In the genomic region with DNA sequence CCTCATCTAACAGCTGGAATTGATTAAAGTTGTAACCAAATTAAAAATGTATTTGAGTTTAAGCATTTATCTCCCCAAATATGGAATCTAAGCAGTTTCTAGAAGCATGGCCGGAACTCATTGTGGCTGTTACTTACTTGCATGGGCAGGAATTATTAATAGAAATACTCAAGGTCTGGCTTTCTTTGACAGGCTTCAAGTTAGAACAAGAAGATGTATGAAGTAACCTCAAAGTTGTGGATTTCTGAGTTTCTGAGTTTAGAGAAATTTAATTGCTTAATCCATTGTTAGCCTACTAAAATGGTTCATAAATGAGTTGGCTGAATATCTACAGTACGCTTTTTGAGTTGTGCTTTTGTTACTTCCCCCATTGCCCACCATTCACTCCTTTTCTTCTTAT, we compare ENCODE assay signal across 19 cellular contexts. TPM values are rescaled to one million over a fixed set of nuclear protein-coding genes. Genes with fewer than 3 reads are reported as not detected.
DNase-seq lines count a peak whose midpoint lies in the region; FAIRE-seq and TF ChIP-seq lines count a peak whose summit lies in the region.
"Had no signal": no experiment of that assay in that cellular context is flagged by ENCODE, and none has a peak within 500 bp of the region (broad histone marks: within the 10 kb centered on the region; RNA-seq: fewer than 3 reads in every experiment).

No MANE protein-coding gene starts in this region.

- H3K27me3 Mint-ChIP-seq in type B pancreatic cell = no peaks in the 10 kb centered on the region
- H3K27me3 Mint-ChIP-seq: CD8-positive, alpha-beta memory T cell had no signal

- no peaks in the 10 kb centered on the region; the same call in 1 of the 2 replicates for H4K20me1 ChIP-seq in MM.1S (ENCODE audit: insufficient read depth, low read length)
- no peaks in the 10 kb centered on the region for H4K20me1 ChIP-seq in keratinocyte (ENCODE audit: control insufficient read depth, extremely low read depth, insufficient read depth, low read length)

- H3K9me2 ChIP-seq in MM.1S (replicated peaks; ENCODE audit: insufficient read depth, low read length) = no peaks in the 10 kb centered on the region

- H3K36me3 Mint-ChIP-seq in type B pancreatic cell = no peaks in the 10 kb centered on the region

- 0 out of 2 replicates have a peak overlapping the region, but pooled peaks have one; percentile 5 for H3K4me2 ChIP-seq in MM.1S (ENCODE audit: low read depth, low read length)
- H3K4me2 ChIP-seq in keratinocyte (ENCODE audit: control insufficient read depth, extremely low read depth, insufficient read depth, low read depth, low read length) = peak overlapping the region; percentile 36

- no peak overlapping the region for H3K9ac ChIP-seq in MM.1S (ENCODE audit: low read length)
- no peak overlapping the region for H3K9ac ChIP-seq in keratinocyte (ENCODE audit: control insufficient read depth, extremely low read depth, insufficient read depth, low read length)

- H3K4me1 Mint-ChIP-seq in type B pancreatic cell (ENCODE audit: unreplicated experiment) = no peaks in the 10 kb centered on the region

- dilution Hi-C loops in keratinocyte (cut with MboI; ENCODE audit: extremely low pct_ligation_motif_present, low sequenced_read_pairs) = no loop called here

- no peak overlapping the region for H3K4me3 ChIP-seq in MM.1S (ENCODE audit: low read length)
- no peak overlapping the region for H3K4me3 ChIP-seq in epithelial cell of esophagus (ENCODE audit: low read length)
- H3K4me3 ChIP-seq in keratinocyte (ENCODE audit: control insufficient read depth in 2 of 3, extremely low read depth in 1 of 3, insufficient read depth in 2 of 3, low read depth in 1 of 3, low read length in 3 of 3) = peak overlapping the region in 1 of 3 experiments; percentile 12

- no peaks in the 10 kb centered on the region for H3F3A ChIP-seq in MM.1S (ENCODE audit: insufficient read depth, low read length)

- peak; percentile 62 for FAIRE-seq in keratinocyte (lab: Jason Lieb, UNC)
- FAIRE-seq: G401.6, GM12891, GM19239, H1 had no signal

- H2AFZ ChIP-seq in MM.1S (ENCODE audit: low read length) = no peak overlapping the region
- no peak overlapping the region for H2AFZ ChIP-seq in keratinocyte (ENCODE audit: control insufficient read depth, low read length)

- H3K9me3 Mint-ChIP-seq in type B pancreatic cell = no peaks in the 10 kb centered on the region
- H3K9me3 Mint-ChIP-seq: CD4-positive, CD25-positive, alpha-beta regulatory T cell; CD8-positive, alpha-beta memory T cell; H9 had no signal

- H3K36me3 ChIP-seq in MM.1S (replicated peaks; ENCODE audit: insufficient read depth, low read length) (no peaks in the 10 kb centered on the region), keratinocyte (ENCODE audit: control insufficient read depth in 2 of 2, extremely low read depth in 1 of 2, insufficient read depth in 2 of 2, low read length in 2 of 2) (peaks cover 0 to 14% of the 10 kb centered on the region in 2 experiments)
- H3K36me3 ChIP-seq: BE2C had no signal

- H3K27ac ChIP-seq in MM.1S (ENCODE audit: low read length) (no peak overlapping the region), keratinocyte (ENCODE audit: control insufficient read depth, insufficient read depth, low read length) (no peak overlapping the region)

- no peak for TF ChIP-seq CTCF in MM.1S (IDR thresholded peaks at IDR 0.05; ENCODE audit: low read length)
- no peak for TF ChIP-seq CTCF in epithelial cell of esophagus (IDR thresholded peaks at IDR 0.05; ENCODE audit: insufficient read depth, low read depth, low read length, missing control alignments)
- TF ChIP-seq CTCF in keratinocyte (optimal IDR thresholded peaks at IDR 0.05 in 1 of 3, IDR thresholded peaks at IDR 0.05 in 1 of 3, conservative IDR thresholded peaks at IDR 0.05 in 1 of 3; ENCODE audit: extremely low read depth in 1 of 3, insufficient read depth in 2 of 3, low read length in 3 of 3) = no peak
- no peak for TF ChIP-seq CTCF in type B pancreatic cell (conservative IDR thresholded peaks at IDR 0.05)

- H3K4me1 ChIP-seq in MM.1S (ENCODE audit: low read length) (no peaks in the 10 kb centered on the region), keratinocyte (ENCODE audit: control insufficient read depth, extremely low read depth, insufficient read depth, low read length) (peaks cover 31% of the 10 kb centered on the region)
- H3K4me1 ChIP-seq: BE2C had no signal

- H3K9me1 ChIP-seq in keratinocyte (ENCODE audit: control insufficient read depth, extremely low read depth, insufficient read depth, low read length) = peaks cover 2% of the 10 kb centered on the region

- no peaks in the 10 kb centered on the region for H3K9me3 ChIP-seq in MM.1S (replicated peaks; ENCODE audit: insufficient read depth, low read length)
- no peaks in the 10 kb centered on the region for H3K9me3 ChIP-seq in keratinocyte (ENCODE audit: control insufficient read depth, low read depth, low read length)
- H3K9me3 ChIP-seq: BE2C had no signal

- H3K27ac Mint-ChIP-seq in type B pancreatic cell = no peak overlapping the region
- H3K27ac Mint-ChIP-seq: CD4-positive, CD25-positive, alpha-beta regulatory T cell; CD8-positive, alpha-beta memory T cell; H9 had no signal

- no peaks in the 10 kb centered on the region for H3K27me3 ChIP-seq in MM.1S (replicated peaks; ENCODE audit: insufficient read depth, low read length)
- no peaks in the 10 kb centered on the region for H3K27me3 ChIP-seq in keratinocyte (ENCODE audit: control insufficient read depth, extremely low read depth, insufficient read depth, low read length)
- H3K27me3 ChIP-seq: BE2C had no signal

- peaks cover 100% of the 10 kb centered on the region for H3K79me2 ChIP-seq in MM.1S (ENCODE audit: low read length)
- peaks cover 61% of the 10 kb centered on the region for H3K79me2 ChIP-seq in keratinocyte (ENCODE audit: control insufficient read depth, insufficient read depth, low read length)

- no peak overlapping the region for H3K4me3 Mint-ChIP-seq in type B pancreatic cell
- H3K4me3 Mint-ChIP-seq: CD4-positive, CD25-positive, alpha-beta regulatory T cell; CD8-positive, alpha-beta memory T cell; H9 had no signal

- DNase-seq in HPDE6-E6E7 (ENCODE audit: extremely low spot score) (peak; percentile 12), MM.1S (no peak), epithelial cell of esophagus (ENCODE audit: low read depth) (peak; percentile 82), keratinocyte (ENCODE audit: low read depth, low spot score) (no peak), hippocampal formation (lab: John Stamatoyannopoulos, UW) (no peak), type B pancreatic cell (ENCODE audit: extremely low spot score, unreplicated experiment) (no peak)
- DNase-seq: BE2C; C1 segment of cervical spinal cord; CD4-positive, CD25-positive, alpha-beta regulatory T cell; CD8-positive, alpha-beta memory T cell; COR-L47; DMS 273 treated with DMSO at 0.1 percent for 48 hours; DMS53; DND-41; H9 had no signal

RNA-seq across cellular contexts. Expression of gene CARMIL1, which starts 7.7 kb away (rescaled TPM):
- 13.9 to 18.9 TPM (median 13.9 TPM) in 3 replicates for polyA plus RNA-seq in keratinocyte
- polyA plus RNA-seq in keratinocyte (2011; ENCODE audit: low read depth) = 9.6 TPM
- polyA plus RNA-seq in keratinocyte (2011; cell fraction: cytosol; rRNA removed) = 10.8 and 16.1 TPM in 2 replicates
- 23.0 and 24.5 TPM in 2 replicates for polyA plus RNA-seq in keratinocyte (2011; cell fraction: nucleus; rRNA removed)
- 12.9 and 18.1 TPM in 2 replicates for polyA plus RNA-seq in keratinocyte (2012; ENCODE audit: low replicate concordance)
- 9.4 to 28.2 TPM (median 16.1 TPM) in 3 replicates for polyA minus RNA-seq in keratinocyte
- 12.3 TPM for polyA minus RNA-seq in keratinocyte (2011; cell fraction: cytosol; rRNA and poly(A)+ RNA removed)
- 20.3 and 40.6 TPM in 2 replicates for polyA minus RNA-seq in keratinocyte (2011; cell fraction: nucleus; rRNA and poly(A)+ RNA removed)
- 11.8 and 17.2 TPM in 2 replicates for total RNA-seq in type B pancreatic cell (ENCODE audit: low replicate concordance)
- polyA plus RNA-seq: CD8-positive, alpha-beta memory T cell had no signal

Comparison
In these comparisons a context has a peak if more than half of its experiments do, and no peak if none do; other contexts are left out.
1. DNase-seq: peak in HPDE6-E6E7 (single experiment) and epithelial cell of esophagus (single experiment); none in MM.1S (single experiment), keratinocyte (single experiment), hippocampal formation (0 of 2) and type B pancreatic cell (single experiment).